In genomic region chr1:30668026-30668425, GRCh38 we compare ENCODE assay signal across 15 cellular contexts. TPM values are rescaled to one million over a fixed set of nuclear protein-coding genes. Genes with fewer than 3 reads are reported as not detected.
DNase-seq lines count a peak whose midpoint lies in the region; ATAC-seq and TF ChIP-seq lines count a peak whose summit lies in the region.
"Had no signal": no experiment of that assay in that cellular context is flagged by ENCODE, and none has a peak within 500 bp of the region (broad histone marks: within the 10 kb centered on the region; RNA-seq: fewer than 3 reads in every experiment).

No MANE protein-coding gene starts in this region.

- H4K20me1 ChIP-seq in Karpas-422 (ENCODE audit: insufficient read depth, low read depth, low read length): no peaks in the 10 kb centered on the region

- no peak overlapping the region for H2AFZ ChIP-seq in Karpas-422 (ENCODE audit: low read length)

- peaks cover 13% of the 10 kb centered on the region for H3K27me3 Mint-ChIP-seq in neural crest cell (ENCODE audit: low read depth)
- peaks cover 11 to 18% of the 10 kb centered on the region in 2 donors for H3K27me3 Mint-ChIP-seq in natural killer cell treated with Interleukin-12 subunit alpha and Interleukin-12 subunit beta and Interleukin-15 and Interleukin-18, amount 100 ng/mL, for 72 hours

- TF ChIP-seq CTCF in choroid plexus epithelial cell (conservative IDR thresholded peaks at IDR 0.05; ENCODE audit: low read depth, low read length) (no peak), neural crest cell (conservative IDR thresholded peaks at IDR 0.05) (no peak)

- no peaks in the 10 kb centered on the region for H3K36me3 ChIP-seq in Karpas-422 (ENCODE audit: insufficient read depth, low read length)
- H3K36me3 ChIP-seq: BE2C had no signal

- no peaks in the 10 kb centered on the region for H3K79me2 ChIP-seq in Karpas-422 (ENCODE audit: low read length)

- H3K4me3 ChIP-seq in Karpas-422 (ENCODE audit: low read length) (no peak overlapping the region), choroid plexus epithelial cell (ENCODE audit: low read depth, low read length) (no peak overlapping the region)

- peaks cover 10% of the 10 kb centered on the region for H3K4me1 ChIP-seq in Karpas-422 (ENCODE audit: low read length)
- H3K4me1 ChIP-seq: BE2C had no signal

- H3K4me2 ChIP-seq in Karpas-422 (ENCODE audit: low read depth, low read length, poor library complexity, severe bottlenecking): peak overlapping the region; percentile 17

- H3K4me1 Mint-ChIP-seq in neural crest cell: peaks cover 36% of the 10 kb centered on the region
- no peaks in the 10 kb centered on the region for H3K4me1 Mint-ChIP-seq in natural killer cell treated with Interleukin-12 subunit alpha and Interleukin-12 subunit beta and Interleukin-15 and Interleukin-18, amount 100 ng/mL, for 72 hours (ENCODE audit: low read depth in 2 of 2)
- H3K4me1 Mint-ChIP-seq: activated naive CD4-positive, alpha-beta T cell treated with anti-CD3 and anti-CD28 coated beads, Interleukin-2, amount 10 ng/mL, durations not matched to agents 7 days and 5 days; stimulated activated naive B cell treated with anti-CD40 and anti-IgM and Interleukin-4, amounts not matched to agents 10 μg/mL and 1 μg/mL and 100 μg/mL, for 72 hours had no signal

- peak overlapping the region; percentile 10 for H3K27ac Mint-ChIP-seq in neural crest cell (ENCODE audit: unreplicated experiment)
- H3K27ac Mint-ChIP-seq in natural killer cell treated with Interleukin-12 subunit alpha and Interleukin-12 subunit beta and Interleukin-15 and Interleukin-18, amount 100 ng/mL, for 72 hours: no peak overlapping the region
- H3K27ac Mint-ChIP-seq: activated naive CD4-positive, alpha-beta T cell treated with anti-CD3 and anti-CD28 coated beads, Interleukin-2, amount 10 ng/mL, durations not matched to agents 7 days and 5 days; stimulated activated naive B cell treated with anti-CD40 and anti-IgM and Interleukin-4, amounts not matched to agents 10 μg/mL and 1 μg/mL and 100 μg/mL, for 72 hours; T-helper 1 cell treated with Interleukin-12 subunit alpha and Interleukin-12 subunit beta and Interleukin-4 antibody, amounts not matched to agents 30 μg/mL and 1 μg/mL, for 36 hours had no signal

- peaks cover 2% of the 10 kb centered on the region for H3K9me3 Mint-ChIP-seq in neural crest cell
- H3K9me3 Mint-ChIP-seq in natural killer cell treated with Interleukin-12 subunit alpha and Interleukin-12 subunit beta and Interleukin-15 and Interleukin-18, amount 100 ng/mL, for 72 hours: no peaks in the 10 kb centered on the region
- H3K9me3 Mint-ChIP-seq: activated naive CD4-positive, alpha-beta T cell treated with anti-CD3 and anti-CD28 coated beads, Interleukin-2, amount 10 ng/mL, durations not matched to agents 7 days and 5 days; T-helper 1 cell treated with Interleukin-12 subunit alpha and Interleukin-12 subunit beta and Interleukin-4 antibody, amounts not matched to agents 30 μg/mL and 1 μg/mL, for 36 hours had no signal

- no peaks in the 10 kb centered on the region for H3K9me3 ChIP-seq in Karpas-422 (ENCODE audit: low read length)
- H3K9me3 ChIP-seq: BE2C had no signal

- H3K27ac ChIP-seq in Karpas-422 (ENCODE audit: low read length): no peak overlapping the region

- H3K4me3 Mint-ChIP-seq in neural crest cell: no peak overlapping the region
- H3K4me3 Mint-ChIP-seq in natural killer cell treated with Interleukin-12 subunit alpha and Interleukin-12 subunit beta and Interleukin-15 and Interleukin-18, amount 100 ng/mL, for 72 hours: no peak overlapping the region
- H3K4me3 Mint-ChIP-seq: activated naive CD4-positive, alpha-beta T cell treated with anti-CD3 and anti-CD28 coated beads, Interleukin-2, amount 10 ng/mL, durations not matched to agents 7 days and 5 days; stimulated activated naive B cell treated with anti-CD40 and anti-IgM and Interleukin-4, amounts not matched to agents 10 μg/mL and 1 μg/mL and 100 μg/mL, for 72 hours; T-helper 1 cell treated with Interleukin-12 subunit alpha and Interleukin-12 subunit beta and Interleukin-4 antibody, amounts not matched to agents 30 μg/mL and 1 μg/mL, for 36 hours had no signal

- DNase-seq in Caki2 (ENCODE audit: low read depth): peak; percentile 32
- peak; percentile 63 for DNase-seq in Karpas-422
- peak; percentile 23 for DNase-seq in choroid plexus epithelial cell (ENCODE audit: low read depth)
- no peak for DNase-seq in neural crest cell (ENCODE audit: low read depth, low spot score)
- DNase-seq in natural killer cell treated with Interleukin-12 subunit alpha and Interleukin-12 subunit beta and Interleukin-15 and Interleukin-18, amount 100 ng/mL, for 72 hours (ENCODE audit: low spot score): no peak
- DNase-seq in Ammon's horn (ENCODE audit: low spot score): no peak
- no peak for DNase-seq in iPS-NIHi11 (ENCODE audit: low spot score)
- DNase-seq: activated naive CD4-positive, alpha-beta T cell treated with anti-CD3 and anti-CD28 coated beads, Interleukin-2, amount 10 ng/mL, durations not matched to agents 7 days and 5 days; BE2C; NCI-H345; stimulated activated CD4-positive, alpha-beta T cell treated with anti-CD3 and anti-CD28 coated beads, Interleukin-2, amount 100 ng/mL, for 48 hours; stimulated activated naive B cell treated with anti-CD40 and anti-IgM and Interleukin-4, amounts not matched to agents 10 μg/mL and 1 μg/mL and 100 μg/mL, for 72 hours had no signal

- no peaks in the 10 kb centered on the region for H3K27me3 ChIP-seq in Karpas-422 (ENCODE audit: low read length)
- H3K27me3 ChIP-seq: BE2C had no signal

- H3K36me3 Mint-ChIP-seq in neural crest cell (ENCODE audit: low read depth): peaks cover 2% of the 10 kb centered on the region
- no peaks in the 10 kb centered on the region for H3K36me3 Mint-ChIP-seq in natural killer cell treated with Interleukin-12 subunit alpha and Interleukin-12 subunit beta and Interleukin-15 and Interleukin-18, amount 100 ng/mL, for 72 hours
- H3K36me3 Mint-ChIP-seq: activated naive CD4-positive, alpha-beta T cell treated with anti-CD3 and anti-CD28 coated beads, Interleukin-2, amount 10 ng/mL, durations not matched to agents 7 days and 5 days; stimulated activated naive B cell treated with anti-CD40 and anti-IgM and Interleukin-4, amounts not matched to agents 10 μg/mL and 1 μg/mL and 100 μg/mL, for 72 hours had no signal

- peak overlapping the region; percentile 29; the same call in 1 of the 2 replicates for H3K9ac ChIP-seq in Karpas-422 (ENCODE audit: low read length)

- in situ Hi-C loops in Caki2 (cut with HindIII; ENCODE audit: low pct_unique_long_range_greater_than_20kb, low sequenced_read_pairs): no loop called here

- no peak for ATAC-seq in GM21367 (IDR thresholded peaks at IDR 0.05; ENCODE audit: unreplicated experiment)
- no peak for ATAC-seq in natural killer cell treated with Interleukin-12 subunit alpha and Interleukin-12 subunit beta and Interleukin-15 and Interleukin-18, amount 100 ng/mL, for 72 hours
- ATAC-seq: stimulated activated naive B cell treated with anti-CD40 and anti-IgM and Interleukin-4, amounts not matched to agents 10 μg/mL and 1 μg/mL and 100 μg/mL, for 72 hours had no signal

- no peaks in the 10 kb centered on the region for H3K9me2 ChIP-seq in Karpas-422 (replicated peaks; ENCODE audit: insufficient read depth, low read length)

RNA-seq across cellular contexts. Expression of gene MATN1, which starts 55.4 kb away (rescaled TPM):
- not detected in 2 replicates for total RNA-seq in Caki2 (2014; rRNA removed; shearing (Covaris generic); ENCODE audit: low replicate concordance)
- total RNA-seq in Karpas-422 (2014; rRNA removed; shearing (Covaris generic); ENCODE audit: low replicate concordance): 0.19 and 1.2 TPM in 2 replicates
- 0.32 and 0.54 TPM in 2 replicates for total RNA-seq in neural crest cell
- 1 to 10 TPM in 1 of 2 donors, under 1 TPM in 1; 0.31 to 1.1 TPM for total RNA-seq in natural killer cell treated with Interleukin-12 subunit alpha and Interleukin-12 subunit beta and Interleukin-15 and Interleukin-18, amount 100 ng/mL, for 72 hours
- total RNA-seq: fibroblast of lung had no signal

Comparison
In these comparisons a context has a peak if more than half of its experiments do, and no peak if none do; other contexts are left out.
1. DNase-seq: peak in Caki2 (single experiment), Karpas-422 (single experiment) and choroid plexus epithelial cell (single experiment); none in neural crest cell (single experiment), natural killer cell treated with Interleukin-12 subunit alpha and Interleukin-12 subunit beta and Interleukin-15 and Interleukin-18, amount 100 ng/mL, for 72 hours (single experiment), Ammon's horn (single experiment) and iPS-NIHi11 (single experiment).